Comparison of ENCODE assay signal across 8 cellular contexts in genomic region chr9:89425921-89426388, GRCh38.
DNase-seq lines count a peak whose midpoint lies in the region; ATAC-seq and TF ChIP-seq lines count a peak whose summit lies in the region.
"Had no signal": no experiment of that assay in that cellular context is flagged by ENCODE, and none has a peak within 500 bp of the region (broad histone marks: within the 10 kb centered on the region; RNA-seq: fewer than 3 reads in every experiment).

No MANE protein-coding gene starts in this region.

- no peaks in the 10 kb centered on the region for H3K4me1 ChIP-seq in smooth muscle cell (ENCODE audit: low read depth)

- ATAC-seq in GM19395 (IDR thresholded peaks at IDR 0.05; ENCODE audit: unreplicated experiment) (peak; percentile 6), HG03280 (IDR thresholded peaks at IDR 0.05; ENCODE audit: unreplicated experiment) (peak; percentile 15)
- no peak for ATAC-seq in central memory CD8-positive, alpha-beta T cell (replicated peaks; ENCODE audit: extremely low read depth, poor library complexity, severe bottlenecking)

- H3K36me3 ChIP-seq in smooth muscle cell (ENCODE audit: low read depth) (no peaks in the 10 kb centered on the region), MG63 (no peaks in the 10 kb centered on the region)

- H3K27me3 Mint-ChIP-seq in central memory CD8-positive, alpha-beta T cell, result no peaks in the 10 kb centered on the region

- no peaks in the 10 kb centered on the region for H3K27me3 ChIP-seq in smooth muscle cell (ENCODE audit: low read depth)
- H3K27me3 ChIP-seq in MG63, result no peaks in the 10 kb centered on the region

- H3K4me1 Mint-ChIP-seq in central memory CD8-positive, alpha-beta T cell, result peaks cover 91% of the 10 kb centered on the region

- peaks cover 24% of the 10 kb centered on the region for H3K36me3 Mint-ChIP-seq in central memory CD8-positive, alpha-beta T cell (ENCODE audit: insufficient read depth)

- no peaks in the 10 kb centered on the region for H3K79me2 ChIP-seq in smooth muscle cell (ENCODE audit: low read depth)

- H3K27ac Mint-ChIP-seq in central memory CD8-positive, alpha-beta T cell (ENCODE audit: low read depth), result peak overlapping the region; percentile 82

- H2AFZ ChIP-seq in smooth muscle cell (ENCODE audit: low read depth), result no peak overlapping the region

- H3F3A ChIP-seq in smooth muscle cell (ENCODE audit: low read depth), result no peaks in the 10 kb centered on the region

- H3K4me3 ChIP-seq in smooth muscle cell, result no peak overlapping the region
- H3K4me3 ChIP-seq in MG63, result no peak overlapping the region
- no peak overlapping the region for H3K4me3 ChIP-seq in foreskin fibroblast (ENCODE audit: low read depth in 1 of 2, low read length in 2 of 2)

- peak overlapping the region; percentile 24 for H3K27ac ChIP-seq in smooth muscle cell (ENCODE audit: low read depth)

- H3K9me3 ChIP-seq in smooth muscle cell (replicated peaks; ENCODE audit: low read depth), result no peaks in the 10 kb centered on the region
- H3K9me3 ChIP-seq in MG63, result no peaks in the 10 kb centered on the region
- H3K9me3 ChIP-seq: SK-N-SH had no signal

- H3K4me3 Mint-ChIP-seq in central memory CD8-positive, alpha-beta T cell, result peak overlapping the region; percentile 69

- no peaks in the 10 kb centered on the region for H3K9me3 Mint-ChIP-seq in central memory CD8-positive, alpha-beta T cell

- H4K20me1 ChIP-seq in smooth muscle cell (ENCODE audit: low read depth), result no peaks in the 10 kb centered on the region

- whole genome bisulfite sequencing in smooth muscle cell (ENCODE audit: low lambda C conversion rate), result 68% methylated on average over 8 of the region's 8 CpGs

- peak overlapping the region; percentile 17 for H3K4me2 ChIP-seq in smooth muscle cell
- H3K4me2 ChIP-seq: SK-N-SH had no signal

- DNase-seq in central memory CD8-positive, alpha-beta T cell (ENCODE audit: low spot score in 2 of 2), result no peak
- DNase-seq in smooth muscle cell (lab: John Stamatoyannopoulos, UW; ENCODE audit: unreplicated experiment) (no peak), MG63 (no peak), foreskin fibroblast (no peak)
- DNase-seq in activated CD4-positive, CD25-positive, alpha-beta regulatory T cell treated with anti-CD3 and anti-CD28 coated beads, Interleukin-2, amount 50 U/mL, for 72 hours, result no peak
- DNase-seq: SK-N-SH had no signal

- no peak for TF ChIP-seq CTCF in smooth muscle cell (IDR thresholded peaks at IDR 0.05; ENCODE audit: borderline replicate concordance, insufficient read depth, poor library complexity, severe bottlenecking)
- no peak for TF ChIP-seq CTCF in foreskin fibroblast (IDR thresholded peaks at IDR 0.05; ENCODE audit: low read depth, low read length)

- H3K9ac ChIP-seq in smooth muscle cell (ENCODE audit: low read depth), result no peak overlapping the region
- H3K9ac ChIP-seq: SK-N-SH had no signal
